8 cellular contexts compared by ENCODE assay signal in genomic region chr5:1737790-1738405, GRCh38.
A peak's percentile ranks its signal among the peaks of the same experiment; 100 is the strongest.
DNase-seq lines count a peak whose midpoint lies in the region; ATAC-seq and TF ChIP-seq lines count a peak whose summit lies in the region.

No MANE protein-coding gene starts in this region.

- no peak overlapping the region for H3K27ac Mint-ChIP-seq in stimulated activated naive CD8-positive, alpha-beta T cell treated with anti-CD3 and anti-CD28 coated beads, Interleukin-15, amount 100 ng/mL, for 72 hours

- H3K9me3 Mint-ChIP-seq in stimulated activated naive CD8-positive, alpha-beta T cell treated with anti-CD3 and anti-CD28 coated beads, Interleukin-15, amount 100 ng/mL, for 72 hours, result peaks cover 13 to 18% of the 10 kb centered on the region in 2 donors

- DNase-seq in GM03348 (ENCODE audit: low spot score) (peak; percentile 46), NB4 (ENCODE audit: low read depth) (peak; percentile 54), hepatic stellate cell (ENCODE audit: low spot score) (peak; percentile 47), globus pallidus (ENCODE audit: low spot score) (no peak)
- peak; percentile 13 for DNase-seq in activated effector memory CD4-positive, alpha-beta T cell treated with Interleukin-2 at 50 U/mL for 16 hours
- DNase-seq in stimulated activated naive CD8-positive, alpha-beta T cell treated with anti-CD3 and anti-CD28 coated beads, Interleukin-15, amount 100 ng/mL, for 72 hours, result peak; percentile 28 to 41

- peak; percentile 82 for TF ChIP-seq CTCF in NB4 (IDR thresholded peaks at IDR 0.05; ENCODE audit: low read depth, low read length)

- ATAC-seq in GM21723 (IDR thresholded peaks at IDR 0.05; ENCODE audit: unreplicated experiment) (peak; percentile 73), GM18861 (IDR thresholded peaks at IDR 0.05; ENCODE audit: unreplicated experiment) (no peak)
- peak; percentile 79 for ATAC-seq in stimulated activated naive CD8-positive, alpha-beta T cell treated with anti-CD3 and anti-CD28 coated beads, Interleukin-15, amount 100 ng/mL, for 72 hours

- no peak overlapping the region for H3K4me3 Mint-ChIP-seq in stimulated activated naive CD8-positive, alpha-beta T cell treated with anti-CD3 and anti-CD28 coated beads, Interleukin-15, amount 100 ng/mL, for 72 hours

- TF ChIP-seq POLR2A in NB4 (IDR thresholded peaks at IDR 0.05; ENCODE audit: extremely low read depth, insufficient read length), result no peak

- no peaks in the 10 kb centered on the region for H3K4me1 Mint-ChIP-seq in stimulated activated naive CD8-positive, alpha-beta T cell treated with anti-CD3 and anti-CD28 coated beads, Interleukin-15, amount 100 ng/mL, for 72 hours

- H3K27me3 Mint-ChIP-seq in stimulated activated naive CD8-positive, alpha-beta T cell treated with anti-CD3 and anti-CD28 coated beads, Interleukin-15, amount 100 ng/mL, for 72 hours, result peaks cover 49% of the 10 kb centered on the region

- no peak overlapping the region for H3K4me3 ChIP-seq in NB4 (ENCODE audit: low read depth, low read length)
